Comparison of ENCODE assay signal across 9 cellular contexts in genomic region chr2:152134488-152135280, GRCh38. TPM values are rescaled to one million over a fixed set of nuclear protein-coding genes. Genes with fewer than 3 reads are reported as not detected.
A peak's percentile ranks its signal among the peaks of the same experiment; 100 is the strongest.
DNase-seq lines count a peak whose midpoint lies in the region; ATAC-seq and TF ChIP-seq lines count a peak whose summit lies in the region.
"Had no signal": no experiment of that assay in that cellular context is flagged by ENCODE, and none has a peak within 500 bp of the region (broad histone marks: within the 10 kb centered on the region; RNA-seq: fewer than 3 reads in every experiment).

No MANE protein-coding gene starts in this region.

- no peaks in the 10 kb centered on the region for H3K9me3 Mint-ChIP-seq in activated CD4-positive, alpha-beta T cell treated with anti-CD3 and anti-CD28 coated beads, Interleukin-2, amount 10 ng/mL, durations not matched to agents 7 days and 5 days
- no peaks in the 10 kb centered on the region for H3K9me3 Mint-ChIP-seq in WTC11
- H3K9me3 Mint-ChIP-seq: T-helper 1 cell treated with Interleukin-12 subunit alpha and Interleukin-12 subunit beta and Interleukin-4 antibody, amounts not matched to agents 30 μg/mL and 1 μg/mL, for 36 hours had no signal

- CTCF ChIA-PET in activated CD4-positive, alpha-beta T cell treated with anti-CD3 and anti-CD28 coated beads, Interleukin-2, amount 10 ng/mL, durations not matched to agents 7 days and 5 days (lab: Charles Lee), result interaction anchor here (0.7 kb wide), 1 partner anchor 41 kb away, joined by 3 read pairs; no protein-coding TSS in a partner anchor
- CTCF ChIA-PET in WTC11 (lab: Charles Lee), result interaction anchor here (1.1 to 1.7 kb wide), 2 partner anchors 98 to 109 kb away, joined by 3 to 4 read pairs; no protein-coding TSS in a partner anchor

- H3K36me3 Mint-ChIP-seq in activated CD4-positive, alpha-beta T cell treated with anti-CD3 and anti-CD28 coated beads, Interleukin-2, amount 10 ng/mL, durations not matched to agents 7 days and 5 days (ENCODE audit: low read depth), result peaks cover 9% of the 10 kb centered on the region
- H3K36me3 Mint-ChIP-seq in WTC11, result peaks cover 2% of the 10 kb centered on the region; the same call in 1 of the 2 replicates

- H3K4me1 ChIP-seq in mucosa of descending colon (ENCODE audit: low read depth), result no peaks in the 10 kb centered on the region

- no peak overlapping the region for H3K4me3 Mint-ChIP-seq in activated CD4-positive, alpha-beta T cell treated with anti-CD3 and anti-CD28 coated beads, Interleukin-2, amount 10 ng/mL, durations not matched to agents 7 days and 5 days
- H3K4me3 Mint-ChIP-seq in WTC11, result no peak overlapping the region
- H3K4me3 Mint-ChIP-seq: T-helper 1 cell treated with Interleukin-12 subunit alpha and Interleukin-12 subunit beta and Interleukin-4 antibody, amounts not matched to agents 30 μg/mL and 1 μg/mL, for 36 hours had no signal

- no peaks in the 10 kb centered on the region for H3K27me3 Mint-ChIP-seq in activated CD4-positive, alpha-beta T cell treated with anti-CD3 and anti-CD28 coated beads, Interleukin-2, amount 10 ng/mL, durations not matched to agents 7 days and 5 days
- H3K27me3 Mint-ChIP-seq in WTC11 (ENCODE audit: low read depth), result no peaks in the 10 kb centered on the region

- no peak overlapping the region for H3K4me3 ChIP-seq in mucosa of descending colon

- POLR2A ChIA-PET in activated CD4-positive, alpha-beta T cell treated with anti-CD3 and anti-CD28 coated beads, Interleukin-2, amount 10 ng/mL, durations not matched to agents 7 days and 5 days (lab: Charles Lee), result no interaction called here
- POLR2A ChIA-PET in WTC11 (lab: Charles Lee), result no interaction called here

- H3K36me3 ChIP-seq in mucosa of descending colon (ENCODE audit: low read depth), result no peaks in the 10 kb centered on the region

- H3K27ac Mint-ChIP-seq in activated CD4-positive, alpha-beta T cell treated with anti-CD3 and anti-CD28 coated beads, Interleukin-2, amount 10 ng/mL, durations not matched to agents 7 days and 5 days, result no peak overlapping the region
- H3K27ac Mint-ChIP-seq in WTC11, result no peak overlapping the region; the same call in 1 of the 2 replicates
- H3K27ac Mint-ChIP-seq: T-helper 1 cell treated with Interleukin-12 subunit alpha and Interleukin-12 subunit beta and Interleukin-4 antibody, amounts not matched to agents 30 μg/mL and 1 μg/mL, for 36 hours had no signal

- no peak for TF ChIP-seq CTCF in WTC11 (IDR thresholded peaks at IDR 0.05)
- TF ChIP-seq CTCF in mucosa of descending colon (IDR thresholded peaks at IDR 0.05), result no peak

- H3K4me1 Mint-ChIP-seq in activated CD4-positive, alpha-beta T cell treated with anti-CD3 and anti-CD28 coated beads, Interleukin-2, amount 10 ng/mL, durations not matched to agents 7 days and 5 days, result peaks cover 13% of the 10 kb centered on the region
- H3K4me1 Mint-ChIP-seq in WTC11, result peaks cover 12% of the 10 kb centered on the region

- DNase-seq in activated CD4-positive, alpha-beta T cell treated with anti-CD3 and anti-CD28 coated beads, Interleukin-2, amount 10 ng/mL, durations not matched to agents 7 days and 5 days, result peak; percentile 27
- no peak for DNase-seq in activated CD4-positive, alpha-beta T cell treated with anti-CD3 and anti-CD28 coated beads for 1 hour
- no peak for DNase-seq in WTC11 (ENCODE audit: low spot score)
- DNase-seq in mucosa of descending colon, result no peak
- DNase-seq in sciatic nerve (ENCODE audit: low spot score), result no peak
- no peak for DNase-seq in superior temporal gyrus (ENCODE audit: extremely low spot score)
- DNase-seq in putamen (ENCODE audit: low spot score), result no peak

- H3K9me3 ChIP-seq in mucosa of descending colon, result no peaks in the 10 kb centered on the region

- ATAC-seq in HG02798 (IDR thresholded peaks at IDR 0.05; ENCODE audit: poor library complexity, unreplicated experiment) (peak; percentile 74), WTC11 (peak; percentile 71), mucosa of descending colon (peak; percentile 52), sciatic nerve (no peak)

- intact Hi-C loops in mucosa of descending colon (cut with DNase I, micrococcal nuclease), result no loop called here
- intact Hi-C loops in sciatic nerve (cut with DNase I), result no loop called here

TF ChIP-seq in WTC11, 78 proteins besides CTCF, POLR2A, EP300 and RAD21:
- TF ChIP-seq, protein P1, sequence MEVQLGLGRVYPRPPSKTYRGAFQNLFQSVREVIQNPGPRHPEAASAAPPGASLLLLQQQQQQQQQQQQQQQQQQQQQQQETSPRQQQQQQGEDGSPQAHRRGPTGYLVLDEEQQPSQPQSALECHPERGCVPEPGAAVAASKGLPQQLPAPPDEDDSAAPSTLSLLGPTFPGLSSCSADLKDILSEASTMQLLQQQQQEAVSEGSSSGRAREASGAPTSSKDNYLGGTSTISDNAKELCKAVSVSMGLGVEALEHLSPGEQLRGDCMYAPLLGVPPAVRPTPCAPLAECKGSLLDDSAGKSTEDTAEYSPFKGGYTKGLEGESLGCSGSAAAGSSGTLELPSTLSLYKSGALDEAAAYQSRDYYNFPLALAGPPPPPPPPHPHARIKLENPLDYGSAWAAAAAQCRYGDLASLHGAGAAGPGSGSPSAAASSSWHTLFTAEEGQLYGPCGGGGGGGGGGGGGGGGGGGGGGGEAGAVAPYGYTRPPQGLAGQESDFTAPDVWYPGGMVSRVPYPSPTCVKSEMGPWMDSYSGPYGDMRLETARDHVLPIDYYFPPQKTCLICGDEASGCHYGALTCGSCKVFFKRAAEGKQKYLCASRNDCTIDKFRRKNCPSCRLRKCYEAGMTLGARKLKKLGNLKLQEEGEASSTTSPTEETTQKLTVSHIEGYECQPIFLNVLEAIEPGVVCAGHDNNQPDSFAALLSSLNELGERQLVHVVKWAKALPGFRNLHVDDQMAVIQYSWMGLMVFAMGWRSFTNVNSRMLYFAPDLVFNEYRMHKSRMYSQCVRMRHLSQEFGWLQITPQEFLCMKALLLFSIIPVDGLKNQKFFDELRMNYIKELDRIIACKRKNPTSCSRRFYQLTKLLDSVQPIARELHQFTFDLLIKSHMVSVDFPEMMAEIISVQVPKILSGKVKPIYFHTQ (CRISPR knock-in tag; IDR thresholded peaks at IDR 0.05), result no peak
- TF ChIP-seq EMX1 (CRISPR knock-in tag; IDR thresholded peaks at IDR 0.05) (no peak), ZNF671 (CRISPR knock-in tag; IDR thresholded peaks at IDR 0.05) (no peak), CDX4 (CRISPR knock-in tag; IDR thresholded peaks at IDR 0.05; ENCODE audit: borderline replicate concordance) (no peak), JAZF1 (CRISPR knock-in tag; IDR thresholded peaks at IDR 0.05) (no peak), OVOL2 (CRISPR knock-in tag; IDR thresholded peaks at IDR 0.05; ENCODE audit: borderline replicate concordance) (no peak)

RNA-seq across cellular contexts. Expression of gene CACNB4, which starts 35.8 kb away (rescaled TPM):
- under 1 TPM; 0.12 to 0.21 TPM for total RNA-seq in activated CD4-positive, alpha-beta T cell treated with anti-CD3 and anti-CD28 coated beads, Interleukin-2, amount 10 ng/mL, durations not matched to agents 7 days and 5 days
- 4.7 to 7.2 TPM (median 6.9 TPM) in 3 replicates for total RNA-seq in WTC11 (2021)
- total RNA-seq in mucosa of descending colon, result 1 to 10 TPM; 1.0 to 1.8 (median 1.4) TPM
- 11.4 TPM for total RNA-seq in sciatic nerve

RNA-seq across cellular contexts. Expression of gene STAM2, which starts 40.9 kb away (rescaled TPM):
- 10 to 100 TPM; 16.5 to 20.1 TPM for total RNA-seq in activated CD4-positive, alpha-beta T cell treated with anti-CD3 and anti-CD28 coated beads, Interleukin-2, amount 10 ng/mL, durations not matched to agents 7 days and 5 days
- total RNA-seq in WTC11 (2021), result 9.0 to 12.0 TPM (median 11.1 TPM) in 3 replicates
- total RNA-seq in mucosa of descending colon, result 10 to 100 TPM; 38.8 to 45.8 (median 41.7) TPM
- 42.1 TPM for total RNA-seq in sciatic nerve
